Comparison of ENCODE assay signal across 8 cellular contexts in the genomic region with DNA sequence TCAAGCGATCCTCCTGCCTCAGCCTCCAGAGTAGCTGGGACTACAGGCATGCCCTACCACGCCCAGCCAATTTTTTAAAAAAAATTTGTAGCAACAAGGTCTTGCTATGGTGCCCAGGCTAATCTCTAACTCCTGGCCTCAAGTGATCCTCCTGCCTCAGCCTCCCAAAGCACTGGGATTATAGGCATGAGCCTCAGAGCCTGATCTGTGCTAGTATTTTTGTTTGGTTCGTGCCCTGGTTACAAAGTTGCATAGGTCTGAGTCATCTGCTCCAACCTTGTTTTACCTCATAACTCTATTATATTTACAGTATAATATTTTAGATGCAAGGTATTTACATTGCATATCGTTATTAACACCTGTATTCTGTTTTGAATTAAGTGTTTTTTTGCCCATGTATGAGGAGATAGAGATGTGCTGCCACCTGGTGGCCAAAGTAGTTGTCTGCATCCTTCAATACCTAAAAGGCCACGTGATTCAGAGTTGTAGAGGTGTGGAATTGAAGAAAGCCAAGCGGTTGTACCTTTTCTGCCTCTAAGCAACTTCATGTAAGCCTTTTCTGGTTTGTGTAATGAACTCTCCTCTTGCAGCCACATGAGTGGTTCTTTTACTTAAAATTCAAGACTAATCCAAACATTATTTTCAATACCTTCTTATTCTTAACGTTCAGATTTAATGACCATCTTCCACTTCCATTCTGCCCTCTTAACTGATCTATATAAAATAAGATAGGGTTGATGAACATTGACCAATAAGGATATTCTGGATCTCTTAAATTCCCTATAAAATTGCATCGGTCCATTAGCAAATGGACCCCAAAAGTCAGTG. TPM values are rescaled to one million over a fixed set of nuclear protein-coding genes. Genes with fewer than 3 reads are reported as not detected.
DNase-seq lines count a peak whose midpoint lies in the region; ATAC-seq and TF ChIP-seq lines count a peak whose summit lies in the region.

No MANE protein-coding gene starts in this region.

- H3K9ac ChIP-seq in OCI-LY3 (ENCODE audit: low read length) = no peak overlapping the region

- no peak overlapping the region for H3K27ac ChIP-seq in C4-2B
- H3K27ac ChIP-seq in OCI-LY3 (ENCODE audit: low read length) = no peak overlapping the region

- H3K79me2 ChIP-seq in OCI-LY3 (ENCODE audit: low read length) = no peaks in the 10 kb centered on the region

- no peaks in the 10 kb centered on the region for H3K27me3 ChIP-seq in OCI-LY3 (ENCODE audit: low read depth, low read length)

- peak in 61 of 76 experiments; percentile 1 to 70 (median 30) for DNase-seq in HUDEP-2 (lab: John Stamatoyannopoulos, UW; ENCODE audit: unreplicated experiment in 76 of 76)
- DNase-seq in activated T-cell treated with anti-CD3 and anti-CD28 coated beads for 1 hour (ENCODE audit: low read depth) = peak; percentile 80
- DNase-seq in nephron progenitor cell = peak; percentile 72
- DNase-seq in stimulated activated naive CD8-positive, alpha-beta T cell treated with anti-CD3 and anti-CD28 coated beads, Interleukin-15, Interleukin-2, amounts not matched to agents 100 U/mL and 50 U/mL, for 24 hours = peak; percentile 77

- no peaks in the 10 kb centered on the region for H3K4me1 ChIP-seq in OCI-LY3 (ENCODE audit: low read length)

- no peak overlapping the region for H3K4me3 Mint-ChIP-seq in nephron progenitor cell

- peaks cover 20% of the 10 kb centered on the region for H3K36me3 Mint-ChIP-seq in nephron progenitor cell (ENCODE audit: low read depth)

- H3K27me3 Mint-ChIP-seq in nephron progenitor cell (ENCODE audit: low read depth, poor library complexity) = no peaks in the 10 kb centered on the region

- H4K20me1 ChIP-seq in OCI-LY3 (ENCODE audit: insufficient read depth, low read length) = no peaks in the 10 kb centered on the region

- no peak overlapping the region for H3K4me2 ChIP-seq in OCI-LY3 (ENCODE audit: low read length)

- no peaks in the 10 kb centered on the region for H3K9me3 Mint-ChIP-seq in nephron progenitor cell

- ATAC-seq in GM19351 (IDR thresholded peaks at IDR 0.05; ENCODE audit: unreplicated experiment) (peak; percentile 84), esophagus mucosa (peak; percentile 89)
- peak; percentile 76 for ATAC-seq in stimulated activated naive CD8-positive, alpha-beta T cell treated with anti-CD3 and anti-CD28 coated beads, Interleukin-15, Interleukin-2, amounts not matched to agents 100 U/mL and 50 U/mL, for 24 hours

- peaks cover 34% of the 10 kb centered on the region for H3K36me3 ChIP-seq in OCI-LY3 (replicated peaks; ENCODE audit: low read depth, low read length)

- no peak overlapping the region for H3K4me3 ChIP-seq in OCI-LY3 (ENCODE audit: low read length)

- H2AFZ ChIP-seq in OCI-LY3 (ENCODE audit: low read depth, low read length) = no peak overlapping the region

- H3K9me3 ChIP-seq in OCI-LY3 (ENCODE audit: insufficient read depth, low read length) = no peaks in the 10 kb centered on the region

- no peak overlapping the region for H3K27ac Mint-ChIP-seq in nephron progenitor cell

- peaks cover 8% of the 10 kb centered on the region for H3K4me1 Mint-ChIP-seq in nephron progenitor cell

- TF ChIP-seq CTCF in C4-2B (conservative IDR thresholded peaks at IDR 0.05) (peak; percentile 93), OCI-LY3 (IDR thresholded peaks at IDR 0.05; ENCODE audit: low read depth, low read length) (peak; percentile 87), nephron progenitor cell (IDR thresholded peaks at IDR 0.05) (peak; percentile 96)

RNA-seq across cellular contexts. Expression of gene CABYR, which starts 19.9 kb away (rescaled TPM):
- 1.4 TPM for total RNA-seq in esophagus mucosa

Comparison
In these comparisons a context has a peak if more than half of its experiments do, and no peak if none do; other contexts are left out.
1. DNase-seq: peak in every context shown above with its lines; median percentile 80 in activated T-cell treated with anti-CD3 and anti-CD28 coated beads for 1 hour; 77 in stimulated activated naive CD8-positive, alpha-beta T cell treated with anti-CD3 and anti-CD28 coated beads, Interleukin-15, Interleukin-2, amounts not matched to agents 100 U/mL and 50 U/mL, for 24 hours; 72 in nephron progenitor cell; 30 in HUDEP-2.